In the genomic region with DNA sequence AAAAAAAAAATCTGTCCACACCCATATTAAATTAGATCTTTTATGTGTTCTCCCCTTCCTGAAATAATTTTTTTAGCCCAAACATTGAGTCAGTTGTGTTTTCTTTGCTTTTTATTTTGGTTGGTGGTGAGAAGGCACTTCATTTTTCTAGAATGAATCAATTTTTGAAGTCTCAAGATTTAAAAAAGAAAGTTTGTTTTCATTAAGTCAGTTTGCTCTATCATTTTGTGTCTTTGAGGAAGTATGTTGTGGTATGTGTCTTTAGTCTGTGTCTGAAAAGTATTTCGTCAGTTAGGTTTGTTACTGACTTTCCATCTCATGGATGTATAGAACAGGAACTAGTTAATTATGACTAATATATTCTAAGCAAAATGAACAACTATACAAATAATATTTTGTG, we compare ENCODE assay signal across 1 cellular context.
TF ChIP-seq lines count a peak whose summit lies in the region.

No MANE protein-coding gene starts in this region.

TF ChIP-seq in GM23338, 12 proteins besides CTCF, POLR2A, EP300 and RAD21:
- TF ChIP-seq EZH2phosphoT487 (IDR thresholded peaks at IDR 0.05; ENCODE audit: unreplicated experiment) (no peak), STAT1 (IDR thresholded peaks at IDR 0.05; ENCODE audit: unreplicated experiment) (no peak), ZNF114 (CRISPR knock-in tag; IDR thresholded peaks at IDR 0.05) (no peak), JUNB (IDR thresholded peaks at IDR 0.05; ENCODE audit: unreplicated experiment) (no peak), NANOG (IDR thresholded peaks at IDR 0.05; ENCODE audit: borderline replicate concordance) (no peak), CREB1 (CRISPR knock-in tag; IDR thresholded peaks at IDR 0.05; ENCODE audit: low read depth) (no peak), ZNF331 (CRISPR knock-in tag; IDR thresholded peaks at IDR 0.05; ENCODE audit: low read depth) (no peak), POLR2AphosphoS5 (IDR thresholded peaks at IDR 0.05; ENCODE audit: low read depth) (no peak), EZH2 (IDR thresholded peaks at IDR 0.05; ENCODE audit: low read depth, unreplicated experiment) (no peak)
- TF ChIP-seq, protein P1, sequence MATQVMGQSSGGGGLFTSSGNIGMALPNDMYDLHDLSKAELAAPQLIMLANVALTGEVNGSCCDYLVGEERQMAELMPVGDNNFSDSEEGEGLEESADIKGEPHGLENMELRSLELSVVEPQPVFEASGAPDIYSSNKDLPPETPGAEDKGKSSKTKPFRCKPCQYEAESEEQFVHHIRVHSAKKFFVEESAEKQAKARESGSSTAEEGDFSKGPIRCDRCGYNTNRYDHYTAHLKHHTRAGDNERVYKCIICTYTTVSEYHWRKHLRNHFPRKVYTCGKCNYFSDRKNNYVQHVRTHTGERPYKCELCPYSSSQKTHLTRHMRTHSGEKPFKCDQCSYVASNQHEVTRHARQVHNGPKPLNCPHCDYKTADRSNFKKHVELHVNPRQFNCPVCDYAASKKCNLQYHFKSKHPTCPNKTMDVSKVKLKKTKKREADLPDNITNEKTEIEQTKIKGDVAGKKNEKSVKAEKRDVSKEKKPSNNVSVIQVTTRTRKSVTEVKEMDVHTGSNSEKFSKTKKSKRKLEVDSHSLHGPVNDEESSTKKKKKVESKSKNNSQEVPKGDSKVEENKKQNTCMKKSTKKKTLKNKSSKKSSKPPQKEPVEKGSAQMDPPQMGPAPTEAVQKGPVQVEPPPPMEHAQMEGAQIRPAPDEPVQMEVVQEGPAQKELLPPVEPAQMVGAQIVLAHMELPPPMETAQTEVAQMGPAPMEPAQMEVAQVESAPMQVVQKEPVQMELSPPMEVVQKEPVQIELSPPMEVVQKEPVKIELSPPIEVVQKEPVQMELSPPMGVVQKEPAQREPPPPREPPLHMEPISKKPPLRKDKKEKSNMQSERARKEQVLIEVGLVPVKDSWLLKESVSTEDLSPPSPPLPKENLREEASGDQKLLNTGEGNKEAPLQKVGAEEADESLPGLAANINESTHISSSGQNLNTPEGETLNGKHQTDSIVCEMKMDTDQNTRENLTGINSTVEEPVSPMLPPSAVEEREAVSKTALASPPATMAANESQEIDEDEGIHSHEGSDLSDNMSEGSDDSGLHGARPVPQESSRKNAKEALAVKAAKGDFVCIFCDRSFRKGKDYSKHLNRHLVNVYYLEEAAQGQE (IDR thresholded peaks at IDR 0.05; ENCODE audit: unreplicated experiment): no peak
- TF ChIP-seq, protein P2, sequence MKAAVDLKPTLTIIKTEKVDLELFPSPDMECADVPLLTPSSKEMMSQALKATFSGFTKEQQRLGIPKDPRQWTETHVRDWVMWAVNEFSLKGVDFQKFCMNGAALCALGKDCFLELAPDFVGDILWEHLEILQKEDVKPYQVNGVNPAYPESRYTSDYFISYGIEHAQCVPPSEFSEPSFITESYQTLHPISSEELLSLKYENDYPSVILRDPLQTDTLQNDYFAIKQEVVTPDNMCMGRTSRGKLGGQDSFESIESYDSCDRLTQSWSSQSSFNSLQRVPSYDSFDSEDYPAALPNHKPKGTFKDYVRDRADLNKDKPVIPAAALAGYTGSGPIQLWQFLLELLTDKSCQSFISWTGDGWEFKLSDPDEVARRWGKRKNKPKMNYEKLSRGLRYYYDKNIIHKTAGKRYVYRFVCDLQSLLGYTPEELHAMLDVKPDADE (IDR thresholded peaks at IDR 0.05): no peak
- TF ChIP-seq, protein P3, sequence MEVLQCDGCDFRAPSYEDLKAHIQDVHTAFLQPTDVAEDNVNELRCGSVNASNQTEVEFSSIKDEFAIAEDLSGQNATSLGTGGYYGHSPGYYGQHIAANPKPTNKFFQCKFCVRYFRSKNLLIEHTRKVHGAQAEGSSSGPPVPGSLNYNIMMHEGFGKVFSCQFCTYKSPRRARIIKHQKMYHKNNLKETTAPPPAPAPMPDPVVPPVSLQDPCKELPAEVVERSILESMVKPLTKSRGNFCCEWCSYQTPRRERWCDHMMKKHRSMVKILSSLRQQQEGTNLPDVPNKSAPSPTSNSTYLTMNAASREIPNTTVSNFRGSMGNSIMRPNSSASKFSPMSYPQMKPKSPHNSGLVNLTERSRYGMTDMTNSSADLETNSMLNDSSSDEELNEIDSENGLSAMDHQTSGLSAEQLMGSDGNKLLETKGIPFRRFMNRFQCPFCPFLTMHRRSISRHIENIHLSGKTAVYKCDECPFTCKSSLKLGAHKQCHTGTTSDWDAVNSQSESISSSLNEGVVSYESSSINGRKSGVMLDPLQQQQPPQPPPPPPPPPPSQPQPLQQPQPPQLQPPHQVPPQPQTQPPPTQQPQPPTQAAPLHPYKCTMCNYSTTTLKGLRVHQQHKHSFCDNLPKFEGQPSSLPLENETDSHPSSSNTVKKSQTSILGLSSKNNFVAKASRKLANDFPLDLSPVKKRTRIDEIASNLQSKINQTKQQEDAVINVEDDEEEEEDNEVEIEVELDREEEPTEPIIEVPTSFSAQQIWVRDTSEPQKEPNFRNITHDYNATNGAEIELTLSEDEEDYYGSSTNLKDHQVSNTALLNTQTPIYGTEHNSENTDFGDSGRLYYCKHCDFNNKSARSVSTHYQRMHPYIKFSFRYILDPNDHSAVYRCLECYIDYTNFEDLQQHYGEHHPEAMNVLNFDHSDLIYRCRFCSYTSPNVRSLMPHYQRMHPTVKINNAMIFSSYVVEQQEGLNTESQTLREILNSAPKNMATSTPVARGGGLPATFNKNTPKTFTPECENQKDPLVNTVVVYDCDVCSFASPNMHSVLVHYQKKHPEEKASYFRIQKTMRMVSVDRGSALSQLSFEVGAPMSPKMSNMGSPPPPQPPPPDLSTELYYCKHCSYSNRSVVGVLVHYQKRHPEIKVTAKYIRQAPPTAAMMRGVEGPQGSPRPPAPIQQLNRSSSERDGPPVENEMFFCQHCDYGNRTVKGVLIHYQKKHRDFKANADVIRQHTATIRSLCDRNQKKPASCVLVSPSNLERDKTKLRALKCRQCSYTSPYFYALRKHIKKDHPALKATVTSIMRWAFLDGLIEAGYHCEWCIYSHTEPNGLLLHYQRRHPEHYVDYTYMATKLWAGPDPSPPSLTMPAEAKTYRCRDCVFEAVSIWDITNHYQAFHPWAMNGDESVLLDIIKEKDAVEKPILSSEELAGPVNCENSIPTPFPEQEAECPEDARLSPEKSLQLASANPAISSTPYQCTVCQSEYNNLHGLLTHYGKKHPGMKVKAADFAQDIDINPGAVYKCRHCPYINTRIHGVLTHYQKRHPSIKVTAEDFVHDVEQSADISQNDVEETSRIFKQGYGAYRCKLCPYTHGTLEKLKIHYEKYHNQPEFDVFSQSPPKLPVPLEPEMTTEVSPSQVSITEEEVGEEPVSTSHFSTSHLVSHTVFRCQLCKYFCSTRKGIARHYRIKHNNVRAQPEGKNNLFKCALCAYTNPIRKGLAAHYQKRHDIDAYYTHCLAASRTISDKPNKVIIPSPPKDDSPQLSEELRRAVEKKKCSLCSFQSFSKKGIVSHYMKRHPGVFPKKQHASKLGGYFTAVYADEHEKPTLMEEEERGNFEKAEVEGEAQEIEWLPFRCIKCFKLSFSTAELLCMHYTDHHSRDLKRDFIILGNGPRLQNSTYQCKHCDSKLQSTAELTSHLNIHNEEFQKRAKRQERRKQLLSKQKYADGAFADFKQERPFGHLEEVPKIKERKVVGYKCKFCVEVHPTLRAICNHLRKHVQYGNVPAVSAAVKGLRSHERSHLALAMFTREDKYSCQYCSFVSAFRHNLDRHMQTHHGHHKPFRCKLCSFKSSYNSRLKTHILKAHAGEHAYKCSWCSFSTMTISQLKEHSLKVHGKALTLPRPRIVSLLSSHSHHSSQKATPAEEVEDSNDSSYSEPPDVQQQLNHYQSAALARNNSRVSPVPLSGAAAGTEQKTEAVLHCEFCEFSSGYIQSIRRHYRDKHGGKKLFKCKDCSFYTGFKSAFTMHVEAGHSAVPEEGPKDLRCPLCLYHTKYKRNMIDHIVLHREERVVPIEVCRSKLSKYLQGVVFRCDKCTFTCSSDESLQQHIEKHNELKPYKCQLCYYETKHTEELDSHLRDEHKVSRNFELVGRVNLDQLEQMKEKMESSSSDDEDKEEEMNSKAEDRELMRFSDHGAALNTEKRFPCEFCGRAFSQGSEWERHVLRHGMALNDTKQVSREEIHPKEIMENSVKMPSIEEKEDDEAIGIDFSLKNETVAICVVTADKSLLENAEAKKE (CRISPR knock-in tag; IDR thresholded peaks at IDR 0.05): no peak
